14 cellular contexts compared by ENCODE assay signal in genomic region chr20:62735331-62735821, GRCh38. TPM values are rescaled to one million over a fixed set of nuclear protein-coding genes. Genes with fewer than 3 reads are reported as not detected.
A peak's percentile ranks its signal among the peaks of the same experiment; 100 is the strongest.
DNase-seq lines count a peak whose midpoint lies in the region; ATAC-seq and TF ChIP-seq lines count a peak whose summit lies in the region.
"Had no signal": no experiment of that assay in that cellular context is flagged by ENCODE, and none has a peak within 500 bp of the region (broad histone marks: within the 10 kb centered on the region; RNA-seq: fewer than 3 reads in every experiment).

No MANE protein-coding gene starts in this region.

- in situ Hi-C loops in Panc1 (cut with HindIII; ENCODE audit: low pct_unique_long_range_greater_than_20kb, low sequenced_read_pairs): no loop called here

- intact Hi-C loops in Panc1 (cut with micrococcal nuclease; ENCODE audit: unreplicated experiment) (no loop called here), aorta (cut with DNase I) (no loop called here)

- BruUV-seq in Panc1 (replicated peaks; lab: Mats Ljungman, UMichigan): no TSS peak

- H3K36me3 Mint-ChIP-seq in glutamatergic neuron (ENCODE audit: unreplicated experiment): no peaks in the 10 kb centered on the region
- no peaks in the 10 kb centered on the region for H3K36me3 Mint-ChIP-seq in stimulated activated effector memory CD8-positive, alpha-beta T cell treated with anti-CD3 and anti-CD28 coated beads, Interleukin-12 subunit alpha, Interleukin-12 subunit beta, amount 100 ng/mL, for 72 hours
- H3K36me3 Mint-ChIP-seq: mesothelial cell of epicardium had no signal

- POLR2A ChIA-PET in Panc1 (lab: Charles Lee): no interaction called here

- no peak overlapping the region for H3K27ac Mint-ChIP-seq in glutamatergic neuron (ENCODE audit: unreplicated experiment)
- no peak overlapping the region for H3K27ac Mint-ChIP-seq in stimulated activated effector memory CD8-positive, alpha-beta T cell treated with anti-CD3 and anti-CD28 coated beads, Interleukin-12 subunit alpha, Interleukin-12 subunit beta, amount 100 ng/mL, for 72 hours
- H3K27ac Mint-ChIP-seq: mesothelial cell of epicardium; T-helper 1 cell treated with Interleukin-12 subunit alpha and Interleukin-12 subunit beta and Interleukin-4 antibody, amounts not matched to agents 30 μg/mL and 1 μg/mL, for 36 hours had no signal

- H3K9me3 ChIP-seq in Panc1 (ENCODE audit: control insufficient read depth, insufficient read depth, low read depth, low read length) (no peaks in the 10 kb centered on the region), aorta (ENCODE audit: control insufficient read depth, low read length) (no peaks in the 10 kb centered on the region)
- H3K9me3 ChIP-seq: colonic mucosa had no signal

- no peak overlapping the region for H3K4me3 Mint-ChIP-seq in glutamatergic neuron (ENCODE audit: unreplicated experiment)
- no peak overlapping the region for H3K4me3 Mint-ChIP-seq in stimulated activated effector memory CD8-positive, alpha-beta T cell treated with anti-CD3 and anti-CD28 coated beads, Interleukin-12 subunit alpha, Interleukin-12 subunit beta, amount 100 ng/mL, for 72 hours
- H3K4me3 Mint-ChIP-seq: mesothelial cell of epicardium; T-helper 1 cell treated with Interleukin-12 subunit alpha and Interleukin-12 subunit beta and Interleukin-4 antibody, amounts not matched to agents 30 μg/mL and 1 μg/mL, for 36 hours had no signal

- CTCF ChIA-PET in Panc1 (lab: Charles Lee): interaction anchor here (0.6 to 0.7 kb wide), 2 partner anchors 13 to 59 kb away, joined by 3 to 5 read pairs; no protein-coding TSS in a partner anchor

- peaks cover 14% of the 10 kb centered on the region for H3K27me3 Mint-ChIP-seq in glutamatergic neuron (ENCODE audit: unreplicated experiment)

- WGBS in aorta, 2 donors: 80% methylated on average over 19 of the region's 19 CpGs

- ATAC-seq in Panc1: peak; percentile 1; the same call in 1 of the 2 replicates
- no peak for ATAC-seq in aorta (ENCODE audit: low FRiP score)
- no peak for ATAC-seq in stimulated activated effector memory CD8-positive, alpha-beta T cell treated with anti-CD3 and anti-CD28 coated beads, Interleukin-12 subunit alpha, Interleukin-12 subunit beta, amount 100 ng/mL, for 72 hours
- ATAC-seq in GM21381 (IDR thresholded peaks at IDR 0.05; ENCODE audit: unreplicated experiment): no peak

- peaks cover 20% of the 10 kb centered on the region for H3K4me1 Mint-ChIP-seq in glutamatergic neuron (ENCODE audit: low read depth, unreplicated experiment)
- peaks cover 25% of the 10 kb centered on the region for H3K4me1 Mint-ChIP-seq in stimulated activated effector memory CD8-positive, alpha-beta T cell treated with anti-CD3 and anti-CD28 coated beads, Interleukin-12 subunit alpha, Interleukin-12 subunit beta, amount 100 ng/mL, for 72 hours

- H3K27ac ChIP-seq in Panc1 (ENCODE audit: low read length) (peak overlapping the region; percentile 72), aorta (ENCODE audit: low read depth in 1 of 2, low read length in 2 of 2) (no peak overlapping the region)
- H3K27ac ChIP-seq: C4-2B, colonic mucosa, parathyroid adenoma had no signal

- H3K4me1 ChIP-seq in Panc1 (ENCODE audit: control insufficient read depth, insufficient read depth, low read length): peaks cover 69% of the 10 kb centered on the region
- no peaks in the 10 kb centered on the region for H3K4me1 ChIP-seq in aorta (ENCODE audit: control insufficient read depth in 1 of 2, insufficient read depth in 2 of 2, low read length in 2 of 2)
- H3K4me1 ChIP-seq: colonic mucosa, parathyroid adenoma had no signal

- H3K27me3 ChIP-seq in Panc1 (ENCODE audit: control insufficient read depth, insufficient read depth, low read length) (no peaks in the 10 kb centered on the region), aorta (ENCODE audit: control insufficient read depth in 1 of 2, insufficient read depth in 2 of 2, low read length in 1 of 2) (no peaks in the 10 kb centered on the region)
- H3K27me3 ChIP-seq: colonic mucosa had no signal

- peaks cover 5% of the 10 kb centered on the region for H3K9me3 Mint-ChIP-seq in glutamatergic neuron (ENCODE audit: unreplicated experiment)
- H3K9me3 Mint-ChIP-seq in stimulated activated effector memory CD8-positive, alpha-beta T cell treated with anti-CD3 and anti-CD28 coated beads, Interleukin-12 subunit alpha, Interleukin-12 subunit beta, amount 100 ng/mL, for 72 hours: no peaks in the 10 kb centered on the region
- H3K9me3 Mint-ChIP-seq: T-helper 1 cell treated with Interleukin-12 subunit alpha and Interleukin-12 subunit beta and Interleukin-4 antibody, amounts not matched to agents 30 μg/mL and 1 μg/mL, for 36 hours had no signal

- H3K36me3 ChIP-seq in Panc1 (ENCODE audit: control insufficient read depth, insufficient read depth, low read length): 0 out of 2 replicates have a peak, but pooled peaks cover 2% of the 10 kb centered on the region
- H3K36me3 ChIP-seq in aorta (ENCODE audit: control insufficient read depth in 1 of 2, insufficient read depth in 2 of 2, low read length in 1 of 2): no peaks in the 10 kb centered on the region
- H3K36me3 ChIP-seq: colonic mucosa had no signal

- peak; percentile 32 for DNase-seq in stimulated activated CD4-positive, alpha-beta T cell treated with anti-CD3 and anti-CD28 coated beads, Interleukin-2, amount 100 ng/mL, for 4 hours (ENCODE audit: low read depth)
- DNase-seq in stimulated activated CD4-positive, alpha-beta T cell treated with anti-CD3 and anti-CD28 coated beads, Interleukin-1b, Interleukin-23, amount 100 ng/mL, for 48 hours: no peak
- no peak for DNase-seq in Panc1 (ENCODE audit: low read depth, low spot score)
- DNase-seq in glutamatergic neuron: peak; percentile 11
- DNase-seq in aorta: peak; percentile 35 to 62
- DNase-seq in HuH-7.5 (ENCODE audit: low spot score): no peak
- DNase-seq in stimulated activated effector memory CD8-positive, alpha-beta T cell treated with anti-CD3 and anti-CD28 coated beads, Interleukin-12 subunit alpha, Interleukin-12 subunit beta, amount 100 ng/mL, for 72 hours (ENCODE audit: low spot score in 2 of 2): no peak
- DNase-seq: colonic mucosa, NCI-H2171 treated with DMSO at 0.1 percent for 48 hours had no signal

- TF ChIP-seq CTCF in Panc1 (IDR thresholded peaks at IDR 0.05): no peak
- no peak for TF ChIP-seq CTCF in glutamatergic neuron (IDR thresholded peaks at IDR 0.05; ENCODE audit: partially characterized antibody, unreplicated experiment)

- H3K4me3 ChIP-seq in Panc1 (ENCODE audit: low read depth in 2 of 2, low read length in 2 of 2) (no peak overlapping the region), aorta (ENCODE audit: low read length in 2 of 2) (no peak overlapping the region)
- H3K4me3 ChIP-seq: colonic mucosa had no signal

RNA-seq across cellular contexts. Expression of gene NTSR1, which starts 26.7 kb away (rescaled TPM):
- 44.1 TPM for total RNA-seq in Panc1 (2021; ENCODE audit: unreplicated experiment)
- polyA plus RNA-seq in Panc1 (2012; ENCODE audit: insufficient read length): 73.6 TPM
- 4.0 TPM for total RNA-seq in glutamatergic neuron (ENCODE audit: unreplicated experiment)
- total RNA-seq in aorta: not detected
- polyA plus RNA-seq in aorta: not detected

Comparison
In these comparisons a context has a peak if more than half of its experiments do, and no peak if none do; other contexts are left out.
1. DNase-seq: peak in stimulated activated CD4-positive, alpha-beta T cell treated with anti-CD3 and anti-CD28 coated beads, Interleukin-2, amount 100 ng/mL, for 4 hours (single experiment), glutamatergic neuron (single experiment) and aorta (2 of 2); none in stimulated activated CD4-positive, alpha-beta T cell treated with anti-CD3 and anti-CD28 coated beads, Interleukin-1b, Interleukin-23, amount 100 ng/mL, for 48 hours (single experiment), Panc1 (single experiment), HuH-7.5 (single experiment) and stimulated activated effector memory CD8-positive, alpha-beta T cell treated with anti-CD3 and anti-CD28 coated beads, Interleukin-12 subunit alpha, Interleukin-12 subunit beta, amount 100 ng/mL, for 72 hours (0 of 2).